9 cellular contexts compared by ENCODE assay signal in the genomic region with DNA sequence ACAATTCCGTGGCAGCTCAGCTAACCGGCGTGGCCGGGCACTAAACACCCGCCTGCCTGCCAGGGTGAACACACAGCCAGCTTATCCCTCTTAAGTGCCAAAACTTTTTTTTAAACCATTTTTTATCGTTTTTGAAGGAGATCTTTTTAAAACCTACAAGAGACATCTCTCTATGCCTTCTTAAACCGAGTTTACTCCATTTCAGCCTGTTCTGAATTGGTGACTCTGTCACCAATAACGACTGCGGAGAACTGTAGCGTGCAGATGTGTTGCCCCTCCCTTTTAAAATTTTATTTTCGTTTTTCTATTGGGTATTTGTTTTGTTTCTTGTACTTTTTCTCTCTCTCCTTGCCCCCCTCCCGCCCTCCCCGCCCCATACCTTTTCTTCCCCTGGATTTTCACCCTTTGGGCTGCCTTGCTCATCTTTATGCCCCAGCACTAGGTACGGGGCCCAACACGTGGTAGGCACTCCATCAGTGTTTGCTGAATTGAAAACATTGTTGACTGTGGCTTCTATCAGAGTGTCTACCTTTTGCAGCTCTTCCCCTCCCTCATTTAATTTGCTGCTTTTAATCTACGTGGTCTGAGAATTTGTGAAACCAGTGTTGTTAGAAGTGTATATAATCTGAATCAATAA. TPM values are rescaled to one million over a fixed set of nuclear protein-coding genes. Genes with fewer than 3 reads are reported as not detected.
DNase-seq lines count a peak whose midpoint lies in the region; ATAC-seq and TF ChIP-seq lines count a peak whose summit lies in the region.
"Had no signal": no experiment of that assay in that cellular context is flagged by ENCODE, and none has a peak within 500 bp of the region (broad histone marks: within the 10 kb centered on the region; RNA-seq: fewer than 3 reads in every experiment).

No MANE protein-coding gene starts in this region.

- H3K4me1 ChIP-seq in Loucy (ENCODE audit: insufficient read depth, low read length, poor library complexity, severe bottlenecking): peaks cover 41% of the 10 kb centered on the region

- no peak for ATAC-seq in naive B cell (ENCODE audit: low read depth in 2 of 2)
- ATAC-seq in esophagus mucosa: no peak
- no peak for ATAC-seq in GM18909 (IDR thresholded peaks at IDR 0.05; ENCODE audit: poor library complexity, unreplicated experiment)

- peaks cover 37 to 58% (median 57%) of the 10 kb centered on the region in 3 donors for H3K4me1 Mint-ChIP-seq in naive B cell

- DNase-seq in AG09309 (ENCODE audit: low read depth) (no peak), coronary artery (ENCODE audit: low spot score) (no peak), naive B cell (no peak), GM10248 (ENCODE audit: extremely low spot score) (no peak), NCI-H1105 (lab: John Stamatoyannopoulos, UW) (no peak)

- POLR2A ChIA-PET in GM10248 (lab: Yijun Ruan, JAX): interaction anchor here (2.6 kb wide), 1 partner anchor 11 kb away, joined by 7 read pairs; no protein-coding TSS in a partner anchor

- no peaks in the 10 kb centered on the region; the same call in 1 of the 2 replicates for H3F3A ChIP-seq in Loucy (ENCODE audit: low read depth)

- peak overlapping the region; percentile 87 to 95 for H3K27ac ChIP-seq in coronary artery

- peaks cover 7 to 9% of the 10 kb centered on the region in 2 donors for H3K36me3 Mint-ChIP-seq in naive B cell

- H3K9ac ChIP-seq in Loucy (ENCODE audit: low read depth, low read length, poor library complexity, severe bottlenecking): peak overlapping the region; percentile 93

- H3K36me3 ChIP-seq in Loucy (ENCODE audit: insufficient read depth, low read length): no peaks in the 10 kb centered on the region

- peak overlapping the region; percentile 88 for H3K4me2 ChIP-seq in Loucy (ENCODE audit: low read depth, low read length, poor library complexity, severe bottlenecking)

- H3K9me3 Mint-ChIP-seq in naive B cell: peaks cover 0 to 2% (median 0%) of the 10 kb centered on the region in 7 donors

- TF ChIP-seq CTCF in AG09309 (IDR thresholded peaks at IDR 0.05; ENCODE audit: control insufficient read depth, insufficient read depth, low read depth, low read length, missing control alignments) (no peak), Loucy (conservative IDR thresholded peaks at IDR 0.05; ENCODE audit: low read length) (no peak), coronary artery (IDR thresholded peaks at IDR 0.05) (no peak), GM10248 (IDR thresholded peaks at IDR 0.05; ENCODE audit: control extremely low read depth, extremely low read depth, low read depth, missing control alignments) (no peak)

- CTCF ChIA-PET in GM10248 (lab: Yijun Ruan, JAX): interaction anchor here (1.2 to 6.8 kb wide), 6 partner anchors 9 to 33 kb away, joined by 3 to 37 read pairs (median 6); no protein-coding TSS in a partner anchor

- no peaks in the 10 kb centered on the region for H3K9me2 ChIP-seq in Loucy (replicated peaks; ENCODE audit: low read depth, low read length)

- no peaks in the 10 kb centered on the region for H3K27me3 Mint-ChIP-seq in naive B cell

- H2AFZ ChIP-seq in Loucy (ENCODE audit: low read length): no peak overlapping the region

- peak overlapping the region; percentile 78 to 99 (median 98) for H3K27ac Mint-ChIP-seq in naive B cell

- no peaks in the 10 kb centered on the region for H3K9me3 ChIP-seq in Loucy (ENCODE audit: insufficient read depth, low read depth, low read length)

- peak overlapping the region; percentile 84 for H3K4me3 ChIP-seq in AG09309 (ENCODE audit: control insufficient read depth, low read depth, low read length)
- peak overlapping the region; percentile 85 for H3K4me3 ChIP-seq in Loucy (ENCODE audit: low read length, poor library complexity, severe bottlenecking)
- peak overlapping the region; percentile 89 for H3K4me3 ChIP-seq in coronary artery

- peak overlapping the region; percentile 97 to 100 (median 100) for H3K4me3 Mint-ChIP-seq in naive B cell

- H3K27me3 ChIP-seq in Loucy (ENCODE audit: insufficient read depth, low read length, poor library complexity, severe bottlenecking): no peaks in the 10 kb centered on the region

- peaks cover 27% of the 10 kb centered on the region for H4K20me1 ChIP-seq in Loucy (ENCODE audit: insufficient read depth, low read length, poor library complexity, severe bottlenecking)

- H3K79me2 ChIP-seq in Loucy (ENCODE audit: insufficient read depth, low read length): peaks cover 49% of the 10 kb centered on the region

RNA-seq across cellular contexts. Expression of a gene that starts 1.5 kb away (rescaled TPM):
- 10 to 100 TPM in 5 of 6 donors, 1 to 10 TPM in 1; 9.7 to 19.0 (median 10.9) TPM for polyA plus RNA-seq in naive B cell (ENCODE audit: low read depth in 6 of 6)
- total RNA-seq in esophagus mucosa: 6.2 TPM

RNA-seq across cellular contexts. Expression of a gene that starts 8.3 kb away (rescaled TPM):
- polyA plus RNA-seq in naive B cell (ENCODE audit: low read depth in 6 of 6): 1 to 10 TPM in 2 of 6 donors, under 1 TPM in 4; 0.18 to 1.4 (median 0.37) TPM
- 2.0 TPM for total RNA-seq in esophagus mucosa

RNA-seq across cellular contexts. Expression of a gene that starts 26.5 kb away (rescaled TPM):
- 1 to 10 TPM in 2 of 6 donors, under 1 TPM in 4; 0.15 to 1.7 (median 0.95) TPM for polyA plus RNA-seq in naive B cell (ENCODE audit: low read depth in 6 of 6)
- total RNA-seq in esophagus mucosa: 4.5 TPM

RNA-seq across cellular contexts. Expression of a gene that starts 41.3 kb away (rescaled TPM):
- polyA plus RNA-seq in naive B cell (ENCODE audit: low read depth in 6 of 6): not detected
- total RNA-seq in esophagus mucosa: not detected
- total RNA-seq: T-helper 1 cell treated with Interleukin-12 subunit alpha and Interleukin-12 subunit beta and Interleukin-4 antibody, amounts not matched to agents 30 ng/mL and 1 ng/mL, for 36 hours had no signal

RNA-seq across cellular contexts. Expression of a gene that starts 48.0 kb away (rescaled TPM):
- 1 to 10 TPM; 4.7 to 9.8 (median 8.2) TPM for polyA plus RNA-seq in naive B cell (ENCODE audit: low read depth in 6 of 6)
- total RNA-seq in esophagus mucosa: 7.1 TPM
